2 cellular contexts compared by ENCODE assay signal in the genomic region with DNA sequence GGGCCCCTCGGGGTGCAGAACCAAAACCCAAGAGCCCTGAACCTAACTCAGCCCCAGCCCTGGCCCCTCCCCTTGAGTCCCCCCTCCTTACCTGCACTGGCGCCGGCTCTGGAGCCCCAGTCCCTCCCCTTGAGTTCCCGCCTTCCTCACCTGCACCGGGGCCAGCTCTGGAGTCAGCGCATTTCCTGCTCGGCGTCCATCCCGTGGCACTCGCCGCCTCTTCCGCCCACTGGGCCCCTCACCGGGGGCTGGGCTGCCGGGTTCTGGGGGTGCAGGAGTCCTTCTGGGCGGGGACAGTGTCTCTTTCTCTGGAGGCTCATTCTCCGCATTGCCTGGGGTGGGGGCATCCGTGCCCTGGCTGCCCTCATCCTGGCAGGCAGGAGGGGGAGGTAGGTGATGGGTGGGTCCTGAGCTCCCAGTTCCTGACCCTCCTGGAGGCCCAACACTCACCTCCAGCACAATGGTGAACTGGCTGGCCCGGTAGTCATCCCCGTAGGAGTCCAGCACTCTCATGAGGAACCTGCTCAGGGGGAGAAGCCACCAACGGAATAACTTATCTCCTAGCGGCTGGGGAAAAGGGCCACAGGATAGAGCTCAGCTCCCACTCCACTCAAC.
TF ChIP-seq lines count a peak whose summit lies in the region.

No MANE protein-coding gene starts in this region.

TF ChIP-seq in GM23338, 12 proteins besides CTCF, POLR2A, EP300 and RAD21 (continues in another document):
- TF ChIP-seq JUNB (IDR thresholded peaks at IDR 0.05; ENCODE audit: unreplicated experiment) (no peak), ZNF331 (CRISPR knock-in tag; IDR thresholded peaks at IDR 0.05; ENCODE audit: low read depth) (no peak), ZNF114 (CRISPR knock-in tag; IDR thresholded peaks at IDR 0.05) (no peak), EZH2phosphoT487 (IDR thresholded peaks at IDR 0.05; ENCODE audit: unreplicated experiment) (no peak), EZH2 (IDR thresholded peaks at IDR 0.05; ENCODE audit: low read depth, unreplicated experiment) (no peak), STAT1 (IDR thresholded peaks at IDR 0.05; ENCODE audit: unreplicated experiment) (no peak), NANOG (IDR thresholded peaks at IDR 0.05; ENCODE audit: borderline replicate concordance) (no peak), POLR2AphosphoS5 (IDR thresholded peaks at IDR 0.05; ENCODE audit: low read depth) (no peak)
- TF ChIP-seq, protein P1, sequence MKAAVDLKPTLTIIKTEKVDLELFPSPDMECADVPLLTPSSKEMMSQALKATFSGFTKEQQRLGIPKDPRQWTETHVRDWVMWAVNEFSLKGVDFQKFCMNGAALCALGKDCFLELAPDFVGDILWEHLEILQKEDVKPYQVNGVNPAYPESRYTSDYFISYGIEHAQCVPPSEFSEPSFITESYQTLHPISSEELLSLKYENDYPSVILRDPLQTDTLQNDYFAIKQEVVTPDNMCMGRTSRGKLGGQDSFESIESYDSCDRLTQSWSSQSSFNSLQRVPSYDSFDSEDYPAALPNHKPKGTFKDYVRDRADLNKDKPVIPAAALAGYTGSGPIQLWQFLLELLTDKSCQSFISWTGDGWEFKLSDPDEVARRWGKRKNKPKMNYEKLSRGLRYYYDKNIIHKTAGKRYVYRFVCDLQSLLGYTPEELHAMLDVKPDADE (IDR thresholded peaks at IDR 0.05), result no peak
- TF ChIP-seq, protein P2, sequence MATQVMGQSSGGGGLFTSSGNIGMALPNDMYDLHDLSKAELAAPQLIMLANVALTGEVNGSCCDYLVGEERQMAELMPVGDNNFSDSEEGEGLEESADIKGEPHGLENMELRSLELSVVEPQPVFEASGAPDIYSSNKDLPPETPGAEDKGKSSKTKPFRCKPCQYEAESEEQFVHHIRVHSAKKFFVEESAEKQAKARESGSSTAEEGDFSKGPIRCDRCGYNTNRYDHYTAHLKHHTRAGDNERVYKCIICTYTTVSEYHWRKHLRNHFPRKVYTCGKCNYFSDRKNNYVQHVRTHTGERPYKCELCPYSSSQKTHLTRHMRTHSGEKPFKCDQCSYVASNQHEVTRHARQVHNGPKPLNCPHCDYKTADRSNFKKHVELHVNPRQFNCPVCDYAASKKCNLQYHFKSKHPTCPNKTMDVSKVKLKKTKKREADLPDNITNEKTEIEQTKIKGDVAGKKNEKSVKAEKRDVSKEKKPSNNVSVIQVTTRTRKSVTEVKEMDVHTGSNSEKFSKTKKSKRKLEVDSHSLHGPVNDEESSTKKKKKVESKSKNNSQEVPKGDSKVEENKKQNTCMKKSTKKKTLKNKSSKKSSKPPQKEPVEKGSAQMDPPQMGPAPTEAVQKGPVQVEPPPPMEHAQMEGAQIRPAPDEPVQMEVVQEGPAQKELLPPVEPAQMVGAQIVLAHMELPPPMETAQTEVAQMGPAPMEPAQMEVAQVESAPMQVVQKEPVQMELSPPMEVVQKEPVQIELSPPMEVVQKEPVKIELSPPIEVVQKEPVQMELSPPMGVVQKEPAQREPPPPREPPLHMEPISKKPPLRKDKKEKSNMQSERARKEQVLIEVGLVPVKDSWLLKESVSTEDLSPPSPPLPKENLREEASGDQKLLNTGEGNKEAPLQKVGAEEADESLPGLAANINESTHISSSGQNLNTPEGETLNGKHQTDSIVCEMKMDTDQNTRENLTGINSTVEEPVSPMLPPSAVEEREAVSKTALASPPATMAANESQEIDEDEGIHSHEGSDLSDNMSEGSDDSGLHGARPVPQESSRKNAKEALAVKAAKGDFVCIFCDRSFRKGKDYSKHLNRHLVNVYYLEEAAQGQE (IDR thresholded peaks at IDR 0.05; ENCODE audit: unreplicated experiment), result no peak

TF ChIP-seq in GM12878, 131 proteins besides CTCF, POLR2A, EP300 and RAD21:
- TF ChIP-seq, protein P3, sequence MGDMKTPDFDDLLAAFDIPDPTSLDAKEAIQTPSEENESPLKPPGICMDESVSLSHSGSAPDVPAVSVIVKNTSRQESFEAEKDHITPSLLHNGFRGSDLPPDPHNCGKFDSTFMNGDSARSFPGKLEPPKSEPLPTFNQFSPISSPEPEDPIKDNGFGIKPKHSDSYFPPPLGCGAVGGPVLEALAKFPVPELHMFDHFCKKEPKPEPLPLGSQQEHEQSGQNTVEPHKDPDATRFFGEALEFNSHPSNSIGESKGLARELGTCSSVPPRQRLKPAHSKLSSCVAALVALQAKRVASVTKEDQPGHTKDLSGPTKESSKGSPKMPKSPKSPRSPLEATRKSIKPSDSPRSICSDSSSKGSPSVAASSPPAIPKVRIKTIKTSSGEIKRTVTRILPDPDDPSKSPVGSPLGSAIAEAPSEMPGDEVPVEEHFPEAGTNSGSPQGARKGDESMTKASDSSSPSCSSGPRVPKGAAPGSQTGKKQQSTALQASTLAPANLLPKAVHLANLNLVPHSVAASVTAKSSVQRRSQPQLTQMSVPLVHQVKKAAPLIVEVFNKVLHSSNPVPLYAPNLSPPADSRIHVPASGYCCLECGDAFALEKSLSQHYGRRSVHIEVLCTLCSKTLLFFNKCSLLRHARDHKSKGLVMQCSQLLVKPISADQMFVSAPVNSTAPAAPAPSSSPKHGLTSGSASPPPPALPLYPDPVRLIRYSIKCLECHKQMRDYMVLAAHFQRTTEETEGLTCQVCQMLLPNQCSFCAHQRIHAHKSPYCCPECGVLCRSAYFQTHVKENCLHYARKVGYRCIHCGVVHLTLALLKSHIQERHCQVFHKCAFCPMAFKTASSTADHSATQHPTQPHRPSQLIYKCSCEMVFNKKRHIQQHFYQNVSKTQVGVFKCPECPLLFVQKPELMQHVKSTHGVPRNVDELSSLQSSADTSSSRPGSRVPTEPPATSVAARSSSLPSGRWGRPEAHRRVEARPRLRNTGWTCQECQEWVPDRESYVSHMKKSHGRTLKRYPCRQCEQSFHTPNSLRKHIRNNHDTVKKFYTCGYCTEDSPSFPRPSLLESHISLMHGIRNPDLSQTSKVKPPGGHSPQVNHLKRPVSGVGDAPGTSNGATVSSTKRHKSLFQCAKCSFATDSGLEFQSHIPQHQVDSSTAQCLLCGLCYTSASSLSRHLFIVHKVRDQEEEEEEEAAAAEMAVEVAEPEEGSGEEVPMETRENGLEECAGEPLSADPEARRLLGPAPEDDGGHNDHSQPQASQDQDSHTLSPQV (IDR thresholded peaks at IDR 0.05), result no peak
- TF ChIP-seq ZNF24 (IDR thresholded peaks at IDR 0.05) (no peak), MEF2B (IDR thresholded peaks at IDR 0.05; ENCODE audit: partially characterized antibody, poor library complexity, severe bottlenecking) (no peak), BMI1 (IDR thresholded peaks at IDR 0.05; ENCODE audit: borderline replicate concordance) (no peak), EGR1 (IDR thresholded peaks at IDR 0.05; ENCODE audit: borderline replicate concordance in 1 of 2, low read depth in 2 of 2, low read length in 2 of 2) (no peak), BRCA1 (IDR thresholded peaks at IDR 0.05; ENCODE audit: low read depth, low read length) (no peak), SPI1 (IDR thresholded peaks at IDR 0.05; ENCODE audit: borderline replicate concordance, insufficient read depth, low read depth, low read length) (no peak), TCF12 (IDR thresholded peaks at IDR 0.05; ENCODE audit: low read depth, low read length) (no peak), PAX8 (IDR thresholded peaks at IDR 0.05) (no peak), SMARCA5 (IDR thresholded peaks at IDR 0.05) (no peak), KDM1A (IDR thresholded peaks at IDR 0.05; ENCODE audit: borderline replicate concordance) (no peak), PAX5 (IDR thresholded peaks at IDR 0.05; ENCODE audit: borderline replicate concordance, low read depth, low read length) (no peak), RBBP5 (conservative IDR thresholded peaks at IDR 0.05) (no peak), IKZF1 (conservative IDR thresholded peaks at IDR 0.05) (no peak), NFIC (IDR thresholded peaks at IDR 0.05; ENCODE audit: low read depth, low read length) (no peak), POLR2AphosphoS2 (IDR thresholded peaks at IDR 0.05; ENCODE audit: low read depth, low read length) (no peak), RAD51 (IDR thresholded peaks at IDR 0.05) (no peak)
- TF ChIP-seq, protein P4, sequence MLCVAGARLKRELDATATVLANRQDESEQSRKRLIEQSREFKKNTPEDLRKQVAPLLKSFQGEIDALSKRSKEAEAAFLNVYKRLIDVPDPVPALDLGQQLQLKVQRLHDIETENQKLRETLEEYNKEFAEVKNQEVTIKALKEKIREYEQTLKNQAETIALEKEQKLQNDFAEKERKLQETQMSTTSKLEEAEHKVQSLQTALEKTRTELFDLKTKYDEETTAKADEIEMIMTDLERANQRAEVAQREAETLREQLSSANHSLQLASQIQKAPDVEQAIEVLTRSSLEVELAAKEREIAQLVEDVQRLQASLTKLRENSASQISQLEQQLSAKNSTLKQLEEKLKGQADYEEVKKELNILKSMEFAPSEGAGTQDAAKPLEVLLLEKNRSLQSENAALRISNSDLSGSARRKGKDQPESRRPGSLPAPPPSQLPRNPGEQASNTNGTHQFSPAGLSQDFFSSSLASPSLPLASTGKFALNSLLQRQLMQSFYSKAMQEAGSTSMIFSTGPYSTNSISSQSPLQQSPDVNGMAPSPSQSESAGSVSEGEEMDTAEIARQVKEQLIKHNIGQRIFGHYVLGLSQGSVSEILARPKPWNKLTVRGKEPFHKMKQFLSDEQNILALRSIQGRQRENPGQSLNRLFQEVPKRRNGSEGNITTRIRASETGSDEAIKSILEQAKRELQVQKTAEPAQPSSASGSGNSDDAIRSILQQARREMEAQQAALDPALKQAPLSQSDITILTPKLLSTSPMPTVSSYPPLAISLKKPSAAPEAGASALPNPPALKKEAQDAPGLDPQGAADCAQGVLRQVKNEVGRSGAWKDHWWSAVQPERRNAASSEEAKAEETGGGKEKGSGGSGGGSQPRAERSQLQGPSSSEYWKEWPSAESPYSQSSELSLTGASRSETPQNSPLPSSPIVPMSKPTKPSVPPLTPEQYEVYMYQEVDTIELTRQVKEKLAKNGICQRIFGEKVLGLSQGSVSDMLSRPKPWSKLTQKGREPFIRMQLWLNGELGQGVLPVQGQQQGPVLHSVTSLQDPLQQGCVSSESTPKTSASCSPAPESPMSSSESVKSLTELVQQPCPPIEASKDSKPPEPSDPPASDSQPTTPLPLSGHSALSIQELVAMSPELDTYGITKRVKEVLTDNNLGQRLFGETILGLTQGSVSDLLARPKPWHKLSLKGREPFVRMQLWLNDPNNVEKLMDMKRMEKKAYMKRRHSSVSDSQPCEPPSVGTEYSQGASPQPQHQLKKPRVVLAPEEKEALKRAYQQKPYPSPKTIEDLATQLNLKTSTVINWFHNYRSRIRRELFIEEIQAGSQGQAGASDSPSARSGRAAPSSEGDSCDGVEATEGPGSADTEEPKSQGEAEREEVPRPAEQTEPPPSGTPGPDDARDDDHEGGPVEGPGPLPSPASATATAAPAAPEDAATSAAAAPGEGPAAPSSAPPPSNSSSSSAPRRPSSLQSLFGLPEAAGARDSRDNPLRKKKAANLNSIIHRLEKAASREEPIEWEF (IDR thresholded peaks at IDR 0.05; ENCODE audit: insufficient replicate concordance, low read depth, low read length), result no peak
- TF ChIP-seq, protein P5, sequence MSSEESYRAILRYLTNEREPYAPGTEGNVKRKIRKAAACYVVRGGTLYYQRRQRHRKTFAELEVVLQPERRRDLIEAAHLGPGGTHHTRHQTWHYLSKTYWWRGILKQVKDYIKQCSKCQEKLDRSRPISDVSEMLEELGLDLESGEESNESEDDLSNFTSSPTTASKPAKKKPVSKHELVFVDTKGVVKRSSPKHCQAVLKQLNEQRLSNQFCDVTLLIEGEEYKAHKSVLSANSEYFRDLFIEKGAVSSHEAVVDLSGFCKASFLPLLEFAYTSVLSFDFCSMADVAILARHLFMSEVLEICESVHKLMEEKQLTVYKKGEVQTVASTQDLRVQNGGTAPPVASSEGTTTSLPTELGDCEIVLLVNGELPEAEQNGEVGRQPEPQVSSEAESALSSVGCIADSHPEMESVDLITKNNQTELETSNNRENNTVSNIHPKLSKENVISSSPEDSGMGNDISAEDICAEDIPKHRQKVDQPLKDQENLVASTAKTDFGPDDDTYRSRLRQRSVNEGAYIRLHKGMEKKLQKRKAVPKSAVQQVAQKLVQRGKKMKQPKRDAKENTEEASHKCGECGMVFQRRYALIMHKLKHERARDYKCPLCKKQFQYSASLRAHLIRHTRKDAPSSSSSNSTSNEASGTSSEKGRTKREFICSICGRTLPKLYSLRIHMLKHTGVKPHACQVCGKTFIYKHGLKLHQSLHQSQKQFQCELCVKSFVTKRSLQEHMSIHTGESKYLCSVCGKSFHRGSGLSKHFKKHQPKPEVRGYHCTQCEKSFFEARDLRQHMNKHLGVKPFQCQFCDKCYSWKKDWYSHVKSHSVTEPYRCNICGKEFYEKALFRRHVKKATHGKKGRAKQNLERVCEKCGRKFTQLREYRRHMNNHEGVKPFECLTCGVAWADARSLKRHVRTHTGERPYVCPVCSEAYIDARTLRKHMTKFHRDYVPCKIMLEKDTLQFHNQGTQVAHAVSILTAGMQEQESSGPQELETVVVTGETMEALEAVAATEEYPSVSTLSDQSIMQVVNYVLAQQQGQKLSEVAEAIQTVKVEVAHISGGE (CRISPR knock-in tag; IDR thresholded peaks at IDR 0.05), result no peak
- TF ChIP-seq, protein P6, sequence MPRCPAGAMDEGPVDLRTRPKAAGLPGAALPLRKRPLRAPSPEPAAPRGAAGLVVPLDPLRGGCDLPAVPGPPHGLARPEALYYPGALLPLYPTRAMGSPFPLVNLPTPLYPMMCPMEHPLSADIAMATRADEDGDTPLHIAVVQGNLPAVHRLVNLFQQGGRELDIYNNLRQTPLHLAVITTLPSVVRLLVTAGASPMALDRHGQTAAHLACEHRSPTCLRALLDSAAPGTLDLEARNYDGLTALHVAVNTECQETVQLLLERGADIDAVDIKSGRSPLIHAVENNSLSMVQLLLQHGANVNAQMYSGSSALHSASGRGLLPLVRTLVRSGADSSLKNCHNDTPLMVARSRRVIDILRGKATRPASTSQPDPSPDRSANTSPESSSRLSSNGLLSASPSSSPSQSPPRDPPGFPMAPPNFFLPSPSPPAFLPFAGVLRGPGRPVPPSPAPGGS (IDR thresholded peaks at IDR 0.05; ENCODE audit: borderline replicate concordance, insufficient read depth, low read depth, low read length, poor library complexity, severe bottlenecking), result no peak
